ENCODE assay signal across 28 cellular contexts in the genomic region with DNA sequence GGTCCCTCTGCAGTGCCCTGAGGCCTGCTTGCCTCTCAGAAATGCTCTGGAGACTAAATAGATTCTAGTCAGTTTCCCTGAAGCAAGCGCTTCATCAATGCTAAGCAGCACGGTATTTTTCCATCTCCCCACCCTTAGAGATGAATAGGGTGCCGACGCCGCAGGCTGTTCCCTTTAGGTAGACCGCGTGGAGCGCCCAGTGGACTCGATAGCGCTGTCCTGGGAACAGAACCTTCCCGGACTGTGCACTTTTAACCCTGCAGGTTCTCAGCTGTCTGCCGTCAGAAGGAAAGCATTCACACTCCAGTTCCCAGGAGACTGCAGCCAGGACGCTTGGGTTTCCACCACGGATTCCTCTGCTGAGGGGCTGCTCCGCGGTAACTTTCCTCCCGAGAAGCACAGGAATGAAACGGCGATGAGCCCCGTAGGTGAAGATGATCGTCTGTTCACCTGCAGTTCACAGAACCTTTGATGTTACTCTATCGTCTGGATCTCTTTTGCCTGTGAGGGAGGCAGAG. TPM values are rescaled to one million over a fixed set of nuclear protein-coding genes. Genes with fewer than 3 reads are reported as not detected.
"Had no signal": no experiment of that assay in that cellular context is flagged by ENCODE, and none has a peak within 500 bp of the region (broad histone marks: within the 10 kb centered on the region; RNA-seq: fewer than 3 reads in every experiment).

No MANE protein-coding gene starts in this region.

- H3K4me3 ChIP-seq: K562 had no signal

- H3K9me3 ChIP-seq: SK-N-SH had no signal

- H3K4me2 ChIP-seq: KMS-11, SK-N-SH had no signal

- H3K9ac ChIP-seq: KMS-11, SK-N-SH had no signal

- DNase-seq: Kasumi-1; MM.1S; NCI-H1092 treated with DMSO at 0.1 percent for 48 hours; NCI-H1436; NCI-H187; NCI-H2029; NCI-H2081 treated with DMSO at 0.1 percent for 48 hours; NCI-H2171; NCI-H226; NCI-H446; NCI-H510A; NCI-H524 treated with DMSO at 0.1 percent for 48 hours; NCI-H69; NCI-H774; NK-92 treated with Interleukin-12 subunit alpha and Interleukin-12 subunit beta, amount 100 ng/mL, for 24 hours; PC-3; SHP77; SK-N-SH; SW 1271 had no signal

- ATAC-seq: K562, Panc1, PC-3 had no signal

- FAIRE-seq: K562 had no signal

- H3K27ac ChIP-seq: KMS-11, RWPE1 had no signal

RNA-seq across cellular contexts. Expression of a gene that starts 9.1 kb away (rescaled TPM):
- total RNA-seq: HT1080, K562, M059J, PC-3, SK-MEL-5 had no signal
- polyA plus RNA-seq: K562, SK-N-SH had no signal

RNA-seq across cellular contexts. Expression of a gene that starts 15.0 kb away (rescaled TPM):
- total RNA-seq: HT1080, M059J, OCI-LY7, PC-3 had no signal
- polyA plus RNA-seq: IgD-negative memory B cell, K562 had no signal
